In genomic region chr14:70808023-70808401, GRCh38 we compare ENCODE assay signal across 8 cellular contexts. TPM values are rescaled to one million over a fixed set of nuclear protein-coding genes. Genes with fewer than 3 reads are reported as not detected.
DNase-seq lines count a peak whose midpoint lies in the region; ATAC-seq and TF ChIP-seq lines count a peak whose summit lies in the region.

No MANE protein-coding gene starts in this region.

- H3K9me3 Mint-ChIP-seq in effector memory CD8-positive, alpha-beta T cell: no peaks in the 10 kb centered on the region

- H3K4me3 Mint-ChIP-seq in effector memory CD8-positive, alpha-beta T cell: no peak overlapping the region

- peak; percentile 36 for ATAC-seq in effector memory CD8-positive, alpha-beta T cell (replicated peaks)

- H3K4me1 Mint-ChIP-seq in effector memory CD8-positive, alpha-beta T cell (ENCODE audit: low read depth in 2 of 2): peaks cover 6 to 13% of the 10 kb centered on the region in 2 donors

- TF ChIP-seq POLR2A in tibial nerve (IDR thresholded peaks at IDR 0.05): no peak

- peaks cover 9% of the 10 kb centered on the region for H3K36me3 Mint-ChIP-seq in effector memory CD8-positive, alpha-beta T cell (ENCODE audit: insufficient read depth)

- peak overlapping the region; percentile 49 for H3K4me2 ChIP-seq in parathyroid adenoma (ENCODE audit: low read length)

- TF ChIP-seq EP300 in tibial nerve (IDR thresholded peaks at IDR 0.05): no peak

- no peaks in the 10 kb centered on the region for H3K9me3 ChIP-seq in parathyroid adenoma (ENCODE audit: control insufficient read depth, low read length)
- H3K9me3 ChIP-seq in MG63: no peaks in the 10 kb centered on the region
- no peaks in the 10 kb centered on the region for H3K9me3 ChIP-seq in tibial nerve

- H3K27ac ChIP-seq in parathyroid adenoma (no peak overlapping the region), tibial nerve (no peak overlapping the region)

- peak overlapping the region; percentile 87 for H2AFZ ChIP-seq in parathyroid adenoma

- peak overlapping the region; percentile 47 to 72 for H3K27ac Mint-ChIP-seq in effector memory CD8-positive, alpha-beta T cell

- H3K9ac ChIP-seq in parathyroid adenoma: no peak overlapping the region

- H3K36me3 ChIP-seq in parathyroid adenoma (ENCODE audit: control insufficient read depth, insufficient read depth, low read length) (no peaks in the 10 kb centered on the region), MG63 (no peaks in the 10 kb centered on the region), tibial nerve (no peaks in the 10 kb centered on the region)

- no peaks in the 10 kb centered on the region for H3K27me3 Mint-ChIP-seq in effector memory CD8-positive, alpha-beta T cell

- TF ChIP-seq CTCF in parathyroid adenoma (IDR thresholded peaks at IDR 0.05) (no peak), tibial nerve (IDR thresholded peaks at IDR 0.05) (no peak)

- DNase-seq in EL (peak; percentile 33), HuH-7.5 (ENCODE audit: low spot score) (peak; percentile 43), Ammon's horn (ENCODE audit: low spot score) (no peak), MG63 (no peak), tibial nerve (ENCODE audit: low spot score in 2 of 2) (no peak)
- DNase-seq in activated CD4-positive, alpha-beta T cell treated with anti-CD3 and anti-CD28 coated beads for 4 hours: peak; percentile 58 to 66
- DNase-seq in effector memory CD8-positive, alpha-beta T cell: peak; percentile 24 to 41 (median 35)

- H3K4me1 ChIP-seq in parathyroid adenoma: peaks cover 5% of the 10 kb centered on the region
- H3K4me1 ChIP-seq in tibial nerve: peaks cover 0 to 23% (median 3%) of the 10 kb centered on the region in 4 donors

- H3K27me3 ChIP-seq in parathyroid adenoma (ENCODE audit: control insufficient read depth, insufficient read depth, low read length) (no peaks in the 10 kb centered on the region), MG63 (peaks cover 3% of the 10 kb centered on the region), tibial nerve (peaks cover 0 to 65% of the 10 kb centered on the region in 2 donors)

- WGBS in tibial nerve, 2 donors: 8 to 9% methylated on average over 6 of the region's 6 CpGs

- no peaks in the 10 kb centered on the region for H3K79me2 ChIP-seq in parathyroid adenoma

- H3K4me3 ChIP-seq in parathyroid adenoma (ENCODE audit: low read depth, low read length): peak overlapping the region; percentile 49
- H3K4me3 ChIP-seq in MG63: no peak overlapping the region
- peak overlapping the region in 2 of 4 donors; percentile 66 to 67 for H3K4me3 ChIP-seq in tibial nerve

RNA-seq across cellular contexts. Expression of gene MAP3K9, which starts 1.3 kb away (rescaled TPM):
- 0.17 and 0.76 TPM in 2 replicates for total RNA-seq in MG63 (2014; rRNA removed; shearing (Covaris generic); ENCODE audit: low replicate concordance)
- total RNA-seq in tibial nerve: 1 to 10 TPM in 1 of 4 donors, under 1 TPM in 3; 0.20 to 1.5 (median 0.59) TPM

Comparison
In these comparisons a context has a peak if more than half of its experiments do, and no peak if none do; other contexts are left out.
1. DNase-seq: peak in EL (single experiment), HuH-7.5 (single experiment), activated CD4-positive, alpha-beta T cell treated with anti-CD3 and anti-CD28 coated beads for 4 hours (2 of 2) and effector memory CD8-positive, alpha-beta T cell (3 of 3); none in Ammon's horn (single experiment), MG63 (single experiment) and tibial nerve (0 of 2).